ENCODE assay signal across 8 cellular contexts in the genomic region with DNA sequence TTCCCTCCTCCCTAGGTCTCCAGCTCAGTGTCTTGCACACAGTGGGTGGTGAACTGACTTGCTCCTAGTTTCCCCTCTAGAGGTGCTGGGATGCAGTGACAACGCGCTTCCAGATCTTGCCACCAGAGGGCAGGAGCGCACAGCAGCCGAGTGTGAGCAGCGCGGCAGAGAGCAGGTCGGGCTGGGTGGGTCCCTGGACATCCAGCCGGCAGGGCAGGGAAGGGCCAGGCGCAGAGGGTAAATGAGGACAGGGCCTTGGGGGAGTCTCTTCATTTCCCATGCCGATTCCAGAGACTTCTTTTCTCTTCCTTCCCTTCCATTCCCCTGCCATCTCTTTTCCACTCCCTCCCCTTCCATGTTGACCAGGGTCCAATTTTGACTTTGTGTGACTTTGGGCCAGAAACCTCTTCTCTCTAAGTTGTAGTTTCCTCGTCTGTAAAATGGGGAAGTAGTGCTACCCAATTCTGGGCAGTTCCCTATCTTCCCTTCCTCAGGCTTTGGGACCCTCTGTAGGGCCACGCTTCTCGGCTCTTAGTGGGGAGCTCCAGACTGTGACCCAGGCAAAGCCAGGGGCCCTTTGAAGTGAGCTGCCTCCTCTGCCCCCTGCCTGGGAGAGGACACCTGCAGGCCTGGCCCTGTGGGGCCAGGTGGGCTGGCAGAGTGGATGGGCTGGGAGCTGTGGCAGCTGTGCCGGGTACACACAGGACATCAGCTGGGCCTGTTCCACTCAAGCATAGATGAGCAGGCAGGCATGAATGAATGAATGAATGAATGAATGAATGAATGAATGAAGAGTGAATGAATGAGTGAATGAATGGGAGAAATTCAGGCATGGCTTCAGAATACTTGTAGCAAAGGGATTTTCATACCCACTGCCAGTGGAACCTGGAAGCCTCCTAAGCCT. TPM values are rescaled to one million over a fixed set of nuclear protein-coding genes. Genes with fewer than 3 reads are reported as not detected.
DNase-seq lines count a peak whose midpoint lies in the region; ATAC-seq, FAIRE-seq and TF ChIP-seq lines count a peak whose summit lies in the region.

No MANE protein-coding gene starts in this region.

- dilution Hi-C loops in mammary epithelial cell (cut with HindIII; ENCODE audit: low sequenced_read_pairs) (loop anchor here (25.0 kb wide), 1 partner anchor 637 kb away; the partner anchor contains the start of gene ODC1), keratinocyte (cut with MboI; ENCODE audit: extremely low pct_ligation_motif_present, low sequenced_read_pairs) (no loop called here)

- in situ Hi-C loops in mammary epithelial cell (cut with MboI; ENCODE audit: low sequenced_read_pairs in 2 of 2), result loop anchor here (5.0 to 25.0 kb wide), 3 partner anchors 247 to 612 kb away; no protein-coding TSS in a partner anchor

- BruUV-seq in A673 (replicated peaks; lab: Mats Ljungman, UMichigan) (no TSS peak), mammary epithelial cell (replicated peaks; lab: Mats Ljungman, UMichigan) (no TSS peak)

- H3K9me1 ChIP-seq in keratinocyte (ENCODE audit: control insufficient read depth, extremely low read depth, insufficient read depth, low read length), result peaks cover 2% of the 10 kb centered on the region

- WGBS in mammary epithelial cell (ENCODE audit: low coverage, missing lambda C conversion rate), result 24% methylated on average over 12 of the region's 14 CpGs

- no peak for TF ChIP-seq POLR2A in GM18505 (IDR thresholded peaks at IDR 0.05; ENCODE audit: borderline replicate concordance, extremely low read depth, insufficient read depth, insufficient read length)

- H3K9me3 ChIP-seq in A673 (ENCODE audit: low read depth, low read length, poor library complexity, severe bottlenecking) (no peaks in the 10 kb centered on the region), mammary epithelial cell (replicated peaks; ENCODE audit: insufficient read depth, low read length) (no peaks in the 10 kb centered on the region), keratinocyte (ENCODE audit: control insufficient read depth, low read depth, low read length) (no peaks in the 10 kb centered on the region)

- H3K4me2 ChIP-seq in mammary epithelial cell (ENCODE audit: insufficient read depth, low read depth, low read length) (no peak overlapping the region), keratinocyte (ENCODE audit: control insufficient read depth, extremely low read depth, insufficient read depth, low read depth, low read length) (no peak overlapping the region)

- TF ChIP-seq CTCF in A673 (conservative IDR thresholded peaks at IDR 0.05; ENCODE audit: low read depth, low read length) (peak; percentile 99), WI38 (IDR thresholded peaks at IDR 0.05; ENCODE audit: low read depth, low read length) (peak; percentile 95), mammary epithelial cell (conservative IDR thresholded peaks at IDR 0.05 in 1 of 2, IDR thresholded peaks at IDR 0.05 in 1 of 2; ENCODE audit: extremely low read depth in 1 of 2, insufficient read depth in 1 of 2, low read depth in 1 of 2, low read length in 2 of 2) (peak; percentile 98 to 100), keratinocyte (optimal IDR thresholded peaks at IDR 0.05 in 1 of 3, IDR thresholded peaks at IDR 0.05 in 1 of 3, conservative IDR thresholded peaks at IDR 0.05 in 1 of 3; ENCODE audit: extremely low read depth in 1 of 3, insufficient read depth in 2 of 3, low read length in 3 of 3) (peak in 2 of 3 experiments; percentile 98 to 99)

- H3K9ac ChIP-seq in mammary epithelial cell (ENCODE audit: insufficient read depth, low read length), result peak overlapping the region; percentile 78
- H3K9ac ChIP-seq in keratinocyte (ENCODE audit: control insufficient read depth, extremely low read depth, insufficient read depth, low read length), result no peak overlapping the region

- no peak overlapping the region for H3K27ac ChIP-seq in A673 (ENCODE audit: low read depth, low read length, poor library complexity, severe bottlenecking)
- H3K27ac ChIP-seq in mammary epithelial cell (ENCODE audit: insufficient read depth, low read depth, low read length), result peak overlapping the region; percentile 93
- H3K27ac ChIP-seq in keratinocyte (ENCODE audit: control insufficient read depth, insufficient read depth, low read length), result peak overlapping the region; percentile 94

- peak; percentile 87 for DNase-seq in A673 (ENCODE audit: low spot score)
- DNase-seq in NCI-H2171 (lab: John Stamatoyannopoulos, UW), result peak; percentile 64
- peak; percentile 81 for DNase-seq in mammary epithelial cell
- no peak for DNase-seq in keratinocyte (ENCODE audit: low read depth, low spot score)
- peak; percentile 63 to 85 for DNase-seq in stimulated activated CD4-positive, alpha-beta T cell treated with anti-CD3 and anti-CD28 coated beads, Interleukin-15, amount 100 ng/mL, for 48 hours (ENCODE audit: low read depth in 2 of 2)

- H4K20me1 ChIP-seq in mammary epithelial cell (ENCODE audit: insufficient read depth, low read length) (no peaks in the 10 kb centered on the region), keratinocyte (ENCODE audit: control insufficient read depth, extremely low read depth, insufficient read depth, low read length) (no peaks in the 10 kb centered on the region)

- intact Hi-C loops in A673 (cut with micrococcal nuclease; ENCODE audit: unreplicated experiment) (no loop called here), mammary epithelial cell (cut with micrococcal nuclease) (loop anchor here (1.0 to 5.0 kb wide), 7 partner anchors 30 to 609 kb away; partner anchors contain the start of gene RRM2)

- no peak overlapping the region for H3K4me3 ChIP-seq in A673 (ENCODE audit: low read depth, low read length, poor library complexity, severe bottlenecking)
- H3K4me3 ChIP-seq in WI38 (ENCODE audit: low read depth, low read length), result no peak overlapping the region
- no peak overlapping the region for H3K4me3 ChIP-seq in mammary epithelial cell (replicated peaks in 1 of 3; ENCODE audit: insufficient read depth in 1 of 3, low read depth in 2 of 3, low read length in 3 of 3)
- no peak overlapping the region for H3K4me3 ChIP-seq in keratinocyte (ENCODE audit: control insufficient read depth in 2 of 3, extremely low read depth in 1 of 3, insufficient read depth in 2 of 3, low read depth in 1 of 3, low read length in 3 of 3)

- H2AFZ ChIP-seq in mammary epithelial cell (ENCODE audit: low read depth, low read length) (peak overlapping the region; percentile 8), keratinocyte (ENCODE audit: control insufficient read depth, low read length) (no peak overlapping the region)

- H3K27me3 ChIP-seq in A673 (replicated peaks; ENCODE audit: insufficient read depth, low read depth, low read length, poor library complexity) (no peaks in the 10 kb centered on the region), mammary epithelial cell (ENCODE audit: insufficient read depth, low read length) (no peaks in the 10 kb centered on the region), keratinocyte (ENCODE audit: control insufficient read depth, extremely low read depth, insufficient read depth, low read length) (no peaks in the 10 kb centered on the region)

- H3K36me3 ChIP-seq in A673 (ENCODE audit: insufficient read depth, low read length, poor library complexity, severe bottlenecking), result no peaks in the 10 kb centered on the region
- H3K36me3 ChIP-seq in mammary epithelial cell (ENCODE audit: insufficient read depth, low read length), result no peaks in the 10 kb centered on the region
- H3K36me3 ChIP-seq in keratinocyte (ENCODE audit: control insufficient read depth in 2 of 2, extremely low read depth in 1 of 2, insufficient read depth in 2 of 2, low read length in 2 of 2), result no peaks in the 10 kb centered on the region

- CTCF ChIA-PET in A673 (lab: Charles Lee) (interaction anchor here (0.5 to 2.8 kb wide), 13 partner anchors 11 to 576 kb away, joined by 3 to 19 read pairs (median 3); no protein-coding TSS in a partner anchor), mammary epithelial cell (lab: Charles Lee; ENCODE audit: low non-redundant PET) (interaction anchor here (0.6 to 1.1 kb wide), 6 partner anchors 30 to 890 kb away, joined by 3 to 4 read pairs (median 3); partner anchors contain the start of genes KLF11 and NOL10)

- no peaks in the 10 kb centered on the region for H3K79me2 ChIP-seq in mammary epithelial cell (ENCODE audit: insufficient read depth, low read length)
- no peaks in the 10 kb centered on the region for H3K79me2 ChIP-seq in keratinocyte (ENCODE audit: control insufficient read depth, insufficient read depth, low read length)

- ATAC-seq in GM18505 (IDR thresholded peaks at IDR 0.05; ENCODE audit: unreplicated experiment) (peak; percentile 82), HG03025 (IDR thresholded peaks at IDR 0.05; ENCODE audit: low FRiP score, unreplicated experiment) (peak; percentile 54)

- peaks cover 14% of the 10 kb centered on the region for H3K4me1 ChIP-seq in A673 (ENCODE audit: insufficient read depth, low read length, poor library complexity, severe bottlenecking)
- peaks cover 54% of the 10 kb centered on the region for H3K4me1 ChIP-seq in mammary epithelial cell (ENCODE audit: insufficient read depth, low read length)
- peaks cover 46% of the 10 kb centered on the region for H3K4me1 ChIP-seq in keratinocyte (ENCODE audit: control insufficient read depth, extremely low read depth, insufficient read depth, low read length)

- POLR2A ChIA-PET in A673 (lab: Charles Lee; ENCODE audit: low non-redundant PET), result no interaction called here

- FAIRE-seq in keratinocyte (lab: Jason Lieb, UNC), result peak; percentile 67

RNA-seq across cellular contexts. Expression of gene TAF1B, which starts 43.3 kb away (rescaled TPM):
- 45.5 and 52.8 TPM in 2 replicates for total RNA-seq in A673 (2021)
- 10 to 100 TPM; 13.5 to 25.5 TPM for total RNA-seq in mammary epithelial cell
- polyA plus RNA-seq in mammary epithelial cell, result 9.4 TPM
- polyA minus RNA-seq in mammary epithelial cell, result 30.4 TPM
- 10.2 to 16.5 TPM (median 13.2 TPM) in 3 replicates for polyA plus RNA-seq in keratinocyte
- 5.4 TPM for polyA plus RNA-seq in keratinocyte (2011; ENCODE audit: low read depth)
- 7.1 and 14.3 TPM in 2 replicates for polyA plus RNA-seq in keratinocyte (2011; cell fraction: cytosol; rRNA removed)
- polyA plus RNA-seq in keratinocyte (2011; cell fraction: nucleus; rRNA removed), result 17.5 and 18.6 TPM in 2 replicates
- polyA plus RNA-seq in keratinocyte (2012; ENCODE audit: low replicate concordance), result 7.3 and 12.9 TPM in 2 replicates
- polyA minus RNA-seq in keratinocyte, result 9.2 to 20.1 TPM (median 13.9 TPM) in 3 replicates
- polyA minus RNA-seq in keratinocyte (2011; cell fraction: cytosol; rRNA and poly(A)+ RNA removed), result 15.3 TPM
- 13.8 and 30.7 TPM in 2 replicates for polyA minus RNA-seq in keratinocyte (2011; cell fraction: nucleus; rRNA and poly(A)+ RNA removed)
